In the genomic region with DNA sequence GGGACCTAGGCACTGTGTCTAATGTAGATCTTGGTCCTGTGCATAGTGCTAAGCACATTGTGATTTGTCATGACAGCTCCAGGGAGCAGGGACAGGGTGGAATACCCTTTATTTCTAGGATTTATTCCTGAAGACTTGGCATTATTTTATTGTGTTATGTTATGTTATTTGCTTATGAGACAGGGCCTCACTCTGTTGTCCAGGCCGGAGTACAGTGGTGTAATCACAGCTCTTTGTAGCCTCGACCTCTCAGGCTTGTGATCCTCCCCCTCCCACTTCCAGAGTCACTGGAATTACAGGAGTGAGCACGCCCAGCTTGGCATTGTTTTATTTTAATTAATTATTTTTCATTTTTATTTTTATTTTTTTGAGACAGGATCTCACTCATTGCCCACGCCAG, we compare ENCODE assay signal across 18 cellular contexts.
"Had no signal": no experiment of that assay in that cellular context is flagged by ENCODE, and none has a peak within 500 bp of the region (broad histone marks: within the 10 kb centered on the region; RNA-seq: fewer than 3 reads in every experiment).

No MANE protein-coding gene starts in this region.

- H3K27me3 ChIP-seq: SJSA1 had no signal

- ATAC-seq: K562 had no signal

- H3K4me2 ChIP-seq: KMS-11 had no signal

- FAIRE-seq: K562, RCC 7860 had no signal

- H3K4me3 ChIP-seq: K562, SJSA1, SK-N-MC had no signal

- H3K9me3 ChIP-seq: SJSA1 had no signal

- H3K9ac ChIP-seq: KMS-11 had no signal

- H3K27ac ChIP-seq: KMS-11, SJSA1, SK-N-MC had no signal

- DNase-seq: Kasumi-1, MV-4-11, NCI-H1048, NCI-H1105, NCI-H1436 treated with DMSO at 0.1 percent for 48 hours, NCI-H1694, NCI-H187 treated with DMSO at 0.1 percent for 48 hours, NCI-H2107, NCI-H2227 treated with DMSO at 0.1 percent for 48 hours, NCI-H446, NCI-H524 treated with DMSO at 0.1 percent for 48 hours, Right ventricle myocardium superior, SIG-M5 had no signal

- H3K36me3 ChIP-seq: SJSA1 had no signal
